In genomic region chr2:155020246-155020645, GRCh38 we compare ENCODE assay signal across 24 cellular contexts.
"Had no signal": no experiment of that assay in that cellular context is flagged by ENCODE, and none has a peak within 500 bp of the region (broad histone marks: within the 10 kb centered on the region; RNA-seq: fewer than 3 reads in every experiment).

No MANE protein-coding gene starts in this region.

- H3K36me3 Mint-ChIP-seq: mesothelial cell of epicardium, naive B cell had no signal

- H3K36me3 ChIP-seq: esophagus muscularis mucosa, gastrocnemius medialis, heart right ventricle, left lung, lower lobe of right lung had no signal

- H3K27ac ChIP-seq: coronary artery, dorsolateral prefrontal cortex, esophagus muscularis mucosa, gastrocnemius medialis, heart right ventricle, left lung, lower lobe of right lung had no signal

- H3K4me3 Mint-ChIP-seq: mesothelial cell of epicardium, naive B cell had no signal

- H3K9me3 Mint-ChIP-seq: mesothelial cell of epicardium had no signal

- H3K4me1 Mint-ChIP-seq: naive B cell had no signal

- H3K27ac Mint-ChIP-seq: mesothelial cell of epicardium, naive B cell had no signal

- FAIRE-seq: colon, endothelial cell of umbilical vein, islet of Langerhans, keratinocyte had no signal

- ATAC-seq: gastrocnemius medialis, heart right ventricle, left cardiac atrium, left lung, left ventricle myocardium superior, lower lobe of right lung, mucosa of descending colon had no signal

- DNase-seq: dermis blood vessel endothelial cell; dorsolateral prefrontal cortex; effector CD4-positive, alpha-beta T cell; effector memory CD4-positive, alpha-beta T cell; foreskin melanocyte; gastrocnemius medialis; glutamatergic neuron; head of caudate nucleus; heart right ventricle; hippocampal formation; left cardiac atrium; left lung; left ventricle myocardium superior; lower lobe of right lung; mesenchymal stem cell; mucosa of descending colon; naive B cell had no signal

- H3K9me3 ChIP-seq: esophagus muscularis mucosa, gastrocnemius medialis, heart right ventricle, left lung, lower lobe of right lung, mucosa of descending colon had no signal

- H3K27me3 ChIP-seq: dorsolateral prefrontal cortex, esophagus muscularis mucosa, gastrocnemius medialis, heart right ventricle, left lung had no signal

- H3K4me1 ChIP-seq: esophagus muscularis mucosa, gastrocnemius medialis, heart right ventricle, left lung, lower lobe of right lung had no signal

- H3K4me3 ChIP-seq: coronary artery, dorsolateral prefrontal cortex, esophagus muscularis mucosa, gastrocnemius medialis, heart right ventricle, left lung, lower lobe of right lung, mucosa of descending colon had no signal

- H3K27me3 Mint-ChIP-seq: naive B cell had no signal
